ENCODE assay signal across 21 cellular contexts in genomic region chr22:44220727-44221680, GRCh38. TPM values are rescaled to one million over a fixed set of nuclear protein-coding genes. Genes with fewer than 3 reads are reported as not detected.
DNase-seq lines count a peak whose midpoint lies in the region; ATAC-seq and TF ChIP-seq lines count a peak whose summit lies in the region.
"Had no signal": no experiment of that assay in that cellular context is flagged by ENCODE, and none has a peak within 500 bp of the region (broad histone marks: within the 10 kb centered on the region; RNA-seq: fewer than 3 reads in every experiment).

No MANE protein-coding gene starts in this region.

- in situ Hi-C loops in GM13977 (cut with MboI; ENCODE audit: low pct_unique_long_range_greater_than_20kb, low sequenced_read_pairs, unreplicated experiment), result no loop called here

- TF ChIP-seq CTCF in GM13977 (IDR thresholded peaks at IDR 0.05; ENCODE audit: extremely low read depth, insufficient read depth, missing control alignments) (no peak), sigmoid colon (IDR thresholded peaks at IDR 0.05) (no peak), nephron progenitor cell (IDR thresholded peaks at IDR 0.05) (no peak)

- peak; percentile 49 for DNase-seq in NCI-H146 (lab: John Stamatoyannopoulos, UW)
- DNase-seq in NCI-H146 treated with DMSO at 0.1 percent for 48 hours (lab: John Stamatoyannopoulos, UW; ENCODE audit: unreplicated experiment), result no peak
- DNase-seq in GM13977 (ENCODE audit: low spot score), result peak; percentile 2
- DNase-seq in left kidney (ENCODE audit: low read depth, low spot score), result peak; percentile 24
- DNase-seq in sigmoid colon, result peak; percentile 20
- no peak for DNase-seq in nephron progenitor cell
- DNase-seq: ACHN; Calu3; CD8-positive, alpha-beta memory T cell; GDM1; H9; Kasumi-1; NCI-H187; NCI-H524; NCI-H82; SJCRH30 had no signal

- no peaks in the 10 kb centered on the region for H3K27me3 ChIP-seq in sigmoid colon
- H3K27me3 ChIP-seq: SJCRH30 had no signal

- no peak for TF ChIP-seq POLR2A in sigmoid colon (IDR thresholded peaks at IDR 0.05)

- H3K27ac ChIP-seq in sigmoid colon, result no peak overlapping the region
- H3K27ac ChIP-seq: 22Rv1, C4-2B, SJCRH30 had no signal

- H3K9me3 ChIP-seq in sigmoid colon, result no peaks in the 10 kb centered on the region
- H3K9me3 ChIP-seq: SJCRH30 had no signal

- H3K27me3 Mint-ChIP-seq in nephron progenitor cell (ENCODE audit: low read depth, poor library complexity), result peaks cover 25% of the 10 kb centered on the region

- H3K27ac Mint-ChIP-seq in nephron progenitor cell, result no peak overlapping the region
- H3K27ac Mint-ChIP-seq: CD8-positive, alpha-beta memory T cell; H9 had no signal

- ATAC-seq in GM21390 (IDR thresholded peaks at IDR 0.05; ENCODE audit: unreplicated experiment) (no peak), GM18909 (IDR thresholded peaks at IDR 0.05; ENCODE audit: poor library complexity, unreplicated experiment) (no peak)
- ATAC-seq: Panc1 had no signal

- 75 to 80% methylated on average over 23 of the region's 23 CpGs for WGBS in sigmoid colon, 2 donors

- no peaks in the 10 kb centered on the region for H3K36me3 ChIP-seq in sigmoid colon
- H3K36me3 ChIP-seq: SJCRH30 had no signal

- no peaks in the 10 kb centered on the region for H3K36me3 Mint-ChIP-seq in nephron progenitor cell (ENCODE audit: low read depth)
- H3K36me3 Mint-ChIP-seq: CD8-positive, alpha-beta memory T cell had no signal

- H3K4me3 Mint-ChIP-seq in nephron progenitor cell, result no peak overlapping the region
- H3K4me3 Mint-ChIP-seq: CD8-positive, alpha-beta memory T cell; H9 had no signal

- no peak overlapping the region for H3K4me3 ChIP-seq in sigmoid colon
- H3K4me3 ChIP-seq: SJCRH30 had no signal

- H3K4me1 ChIP-seq in sigmoid colon, result no peaks in the 10 kb centered on the region
- H3K4me1 ChIP-seq: SJCRH30 had no signal

- TF ChIP-seq EP300 in sigmoid colon (IDR thresholded peaks at IDR 0.05), result no peak

- intact Hi-C loops in sigmoid colon (cut with DNase I), result no loop called here

- H3K9me3 Mint-ChIP-seq in nephron progenitor cell, result peaks cover 11% of the 10 kb centered on the region

- H3K4me1 Mint-ChIP-seq in nephron progenitor cell, result peaks cover 16% of the 10 kb centered on the region
- H3K4me1 Mint-ChIP-seq: CD8-positive, alpha-beta memory T cell; H9 had no signal

RNA-seq across cellular contexts. Expression of gene PARVG, which starts 40.3 kb away (rescaled TPM):
- 10 to 100 TPM in 2 of 4 donors, 1 to 10 TPM in 2; 8.9 to 65.1 (median 12.3) TPM for total RNA-seq in sigmoid colon
- polyA plus RNA-seq in sigmoid colon, result 10 to 100 TPM in 1 of 3 donors, 1 to 10 TPM in 2; 3.0 to 42.5 (median 4.4) TPM
- total RNA-seq: Calu3, SJCRH30 had no signal

Comparison
In these comparisons a context has a peak if more than half of its experiments do, and no peak if none do; other contexts are left out.
1. DNase-seq: peak in NCI-H146 (single experiment), GM13977 (single experiment), left kidney (single experiment) and sigmoid colon (single experiment); none in NCI-H146 treated with DMSO at 0.1 percent for 48 hours (single experiment) and nephron progenitor cell (single experiment).